9 cellular contexts compared by ENCODE assay signal in genomic region chr7:22452142-22452763, GRCh38. TPM values are rescaled to one million over a fixed set of nuclear protein-coding genes. Genes with fewer than 3 reads are reported as not detected.
DNase-seq lines count a peak whose midpoint lies in the region; ATAC-seq and TF ChIP-seq lines count a peak whose summit lies in the region.
"Had no signal": no experiment of that assay in that cellular context is flagged by ENCODE, and none has a peak within 500 bp of the region (broad histone marks: within the 10 kb centered on the region; RNA-seq: fewer than 3 reads in every experiment).

No MANE protein-coding gene starts in this region.

- no peak overlapping the region for H3K27ac Mint-ChIP-seq in effector memory CD8-positive, alpha-beta T cell

- H3K27ac ChIP-seq in RWPE1 (no peak overlapping the region), lung (ENCODE audit: low read depth in 1 of 2, low read length in 1 of 2) (no peak overlapping the region)

- H3K4me1 ChIP-seq in lung (ENCODE audit: control insufficient read depth in 2 of 2, insufficient read depth in 2 of 2, low read length in 2 of 2), result peaks cover 0 to 3% of the 10 kb centered on the region in 2 donors

- H3K9me3 ChIP-seq in lung (ENCODE audit: control insufficient read depth in 2 of 2, insufficient read depth in 1 of 2, low read length in 1 of 2), result no peaks in the 10 kb centered on the region

- DNase-seq in DMS53 (lab: John Stamatoyannopoulos, UW) (peak; percentile 36), DMS53 treated with DMSO at 0.1 percent for 48 hours (lab: John Stamatoyannopoulos, UW; ENCODE audit: unreplicated experiment) (no peak), RWPE1 (ENCODE audit: low spot score) (peak; percentile 31), lung (ENCODE audit: low spot score) (peak; percentile 49)
- DNase-seq in effector memory CD8-positive, alpha-beta T cell, result peak; percentile 5 to 15 (median 12)
- DNase-seq in stimulated activated naive CD8-positive, alpha-beta T cell treated with anti-CD3 and anti-CD28 coated beads, Interleukin-15, Interleukin-2, amounts not matched to agents 100 U/mL and 50 U/mL, for 24 hours, result peak; percentile 69
- DNase-seq in effector CD4-positive, alpha-beta T cell, result no peak

- no peak overlapping the region for H3K4me3 ChIP-seq in lung

- CTCF ChIA-PET in RWPE1 (lab: Yijun Ruan, JAX), result interaction anchor here (0.9 kb wide), 1 partner anchor 880 kb away, joined by 4 read pairs; no protein-coding TSS in a partner anchor

- H3K36me3 Mint-ChIP-seq in effector memory CD8-positive, alpha-beta T cell (ENCODE audit: insufficient read depth), result no peaks in the 10 kb centered on the region
- H3K36me3 Mint-ChIP-seq: CD4-positive, CD25-positive, alpha-beta regulatory T cell had no signal

- no peaks in the 10 kb centered on the region for H3K9me3 Mint-ChIP-seq in effector memory CD8-positive, alpha-beta T cell

- H3K27me3 Mint-ChIP-seq in effector memory CD8-positive, alpha-beta T cell, result peaks cover 56 to 68% of the 10 kb centered on the region in 2 donors

- WGBS in lung, 2 donors, result 28 to 34% methylated on average over 16 of the region's 16 CpGs

- H3K27me3 ChIP-seq in lung (ENCODE audit: control insufficient read depth, insufficient read depth), result no peaks in the 10 kb centered on the region

- POLR2A ChIA-PET in RWPE1 (lab: Yijun Ruan, JAX; ENCODE audit: low non-redundant PET), result no interaction called here

- H3K36me3 ChIP-seq in lung (ENCODE audit: control insufficient read depth in 2 of 2, insufficient read depth in 2 of 2, low read length in 2 of 2), result no peaks in the 10 kb centered on the region

- H3K4me1 Mint-ChIP-seq in effector memory CD8-positive, alpha-beta T cell (ENCODE audit: low read depth in 2 of 2), result peaks cover 0 to 3% of the 10 kb centered on the region in 2 donors
- H3K4me1 Mint-ChIP-seq: CD4-positive, CD25-positive, alpha-beta regulatory T cell had no signal

- TF ChIP-seq CTCF in RWPE1 (conservative IDR thresholded peaks at IDR 0.05; ENCODE audit: low read depth), result peak; percentile 46
- TF ChIP-seq CTCF in lung (IDR thresholded peaks at IDR 0.05; ENCODE audit: control extremely low read depth, extremely low read depth), result peak; percentile 12

- peak overlapping the region in 1 of 2 donors; percentile 34 for H3K4me3 Mint-ChIP-seq in effector memory CD8-positive, alpha-beta T cell
- H3K4me3 Mint-ChIP-seq: CD4-positive, CD25-positive, alpha-beta regulatory T cell had no signal

- ATAC-seq in effector memory CD8-positive, alpha-beta T cell (replicated peaks), result peak; percentile 48
- ATAC-seq in lung (ENCODE audit: insufficient read depth, low FRiP score) (peak; percentile 38), GM21360 (IDR thresholded peaks at IDR 0.05; ENCODE audit: unreplicated experiment) (no peak)
- ATAC-seq in stimulated activated naive CD8-positive, alpha-beta T cell treated with anti-CD3 and anti-CD28 coated beads, Interleukin-15, Interleukin-2, amounts not matched to agents 100 U/mL and 50 U/mL, for 24 hours, result no peak

RNA-seq across cellular contexts. Expression of gene STEAP1B, which starts 47.7 kb away (rescaled TPM):
- total RNA-seq in lung, result 1 to 10 TPM; 1.4 to 1.5 TPM
- under 1 TPM; 0.16 to 0.50 TPM for polyA plus RNA-seq in lung
- total RNA-seq: CD4-positive, CD25-positive, alpha-beta regulatory T cell had no signal
- polyA plus RNA-seq: CD4-positive, CD25-positive, alpha-beta regulatory T cell had no signal

Comparison
In these comparisons a context has a peak if more than half of its experiments do, and no peak if none do; other contexts are left out.
1. DNase-seq: peak in DMS53 (single experiment), RWPE1 (single experiment), effector memory CD8-positive, alpha-beta T cell (3 of 3), lung (single experiment) and stimulated activated naive CD8-positive, alpha-beta T cell treated with anti-CD3 and anti-CD28 coated beads, Interleukin-15, Interleukin-2, amounts not matched to agents 100 U/mL and 50 U/mL, for 24 hours (single experiment); none in DMS53 treated with DMSO at 0.1 percent for 48 hours (single experiment) and effector CD4-positive, alpha-beta T cell (single experiment).
2. ATAC-seq: peak in effector memory CD8-positive, alpha-beta T cell (single experiment) and lung (single experiment); none in stimulated activated naive CD8-positive, alpha-beta T cell treated with anti-CD3 and anti-CD28 coated beads, Interleukin-15, Interleukin-2, amounts not matched to agents 100 U/mL and 50 U/mL, for 24 hours (single experiment) and GM21360 (single experiment).